8 cellular contexts compared by ENCODE assay signal in the genomic region with DNA sequence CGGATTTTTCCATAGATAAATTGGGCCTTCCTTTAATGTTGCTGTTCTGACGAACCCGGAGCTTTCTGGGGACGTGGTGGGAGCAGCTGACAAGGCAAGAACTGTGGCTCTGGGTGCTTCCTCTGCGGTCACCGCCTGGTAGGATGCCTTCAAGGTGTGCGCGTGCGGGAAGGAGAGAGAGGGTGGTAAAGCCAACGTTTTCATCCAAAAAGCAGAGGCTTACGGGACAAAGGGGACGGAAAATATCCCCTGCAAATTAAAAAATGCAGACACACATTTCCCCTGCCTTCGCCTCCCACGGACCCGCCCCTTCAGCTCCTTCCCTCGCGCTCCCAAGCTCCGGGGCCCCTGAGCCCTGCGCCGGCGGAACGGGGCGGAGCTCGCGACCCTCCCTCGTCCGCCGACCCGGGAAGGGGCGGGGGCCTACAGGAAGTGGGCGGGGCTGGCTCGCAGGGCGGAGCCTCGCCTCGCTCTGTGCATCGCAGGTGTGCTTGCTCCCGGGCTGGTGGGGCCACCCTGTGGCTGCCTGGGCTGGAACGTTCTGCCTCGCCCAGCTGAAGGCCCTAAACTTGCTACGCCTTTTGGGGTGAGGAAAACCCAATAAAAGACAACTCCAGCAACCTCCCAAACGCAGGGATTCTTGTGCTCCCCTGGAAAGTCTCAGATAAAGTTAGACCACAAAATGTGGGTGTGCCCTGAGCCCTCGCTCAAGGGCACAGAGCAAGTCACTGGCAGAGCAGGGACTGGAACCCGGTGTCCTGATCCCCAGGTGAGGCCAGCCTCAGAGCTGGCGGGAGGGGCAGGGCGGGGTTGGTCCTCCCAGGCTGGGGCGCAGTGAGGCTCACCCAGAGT. TPM values are rescaled to one million over a fixed set of nuclear protein-coding genes. Genes with fewer than 3 reads are reported as not detected.
A peak's percentile ranks its signal among the peaks of the same experiment; 100 is the strongest.
DNase-seq lines count a peak whose midpoint lies in the region; ATAC-seq, FAIRE-seq and TF ChIP-seq lines count a peak whose summit lies in the region.

No MANE protein-coding gene starts in this region.

- intact Hi-C loops in pancreas (cut with DNase I) = loop anchor here in 2 of 3 donors (10.0 kb wide), 4 partner anchors 95 to 295 kb away; a partner anchor contains a TSS
- intact Hi-C loops in transverse colon (cut with DNase I; ENCODE audit: low total_unique reads) = loop anchor here (10.0 kb wide), 1 partner anchor 315 kb away; no protein-coding TSS in a partner anchor

- H3K27ac ChIP-seq in pancreas = peak overlapping the region; percentile 11 to 68 (median 42)
- H3K27ac ChIP-seq in transverse colon = peak overlapping the region; percentile 48 to 69 (median 64)

- peak; percentile 67 for DNase-seq in NCI-H82 treated with DMSO at 0.1 percent for 48 hours (lab: John Stamatoyannopoulos, UW; ENCODE audit: unreplicated experiment)
- DNase-seq in activated T-cell treated with anti-CD3 and anti-CD28 coated beads for 48 hours (ENCODE audit: low read depth) = peak; percentile 70
- DNase-seq in fibroblast of pulmonary artery (ENCODE audit: low read depth) = peak; percentile 14
- peak; percentile 82 to 95 (median 90) for DNase-seq in pancreas
- peak; percentile 87 for DNase-seq in transverse colon
- DNase-seq in amniotic stem cell (lab: John Stamatoyannopoulos, UW) = no peak

- WGBS in pancreas, 2 donors = 5% methylated on average over 46 of the region's 46 CpGs
- WGBS in transverse colon (ENCODE audit: low coverage in 1 of 2), 2 donors = 10% methylated on average over 42 of the region's 46 CpGs; no CpG with 5 or more reads in 1 of the 2 donors

- peaks cover 5 to 7% (median 6%) of the 10 kb centered on the region in 3 donors for H3K4me1 ChIP-seq in pancreas
- peaks cover 16 to 32% (median 19%) of the 10 kb centered on the region in 4 donors for H3K4me1 ChIP-seq in transverse colon

- H3K36me3 ChIP-seq in pancreas = no peaks in the 10 kb centered on the region
- H3K36me3 ChIP-seq in transverse colon = no peaks in the 10 kb centered on the region

- no peak for FAIRE-seq in pancreas (lab: Jason Lieb, UNC)

- TF ChIP-seq EP300 in transverse colon (IDR thresholded peaks at IDR 0.05; ENCODE audit: low read depth) = no peak

- TF ChIP-seq POLR2A in transverse colon (IDR thresholded peaks at IDR 0.05) = no peak

- H3K4me3 ChIP-seq in GM12875 (ENCODE audit: low read depth, low read length) (peak overlapping the region; percentile 8), fibroblast of pulmonary artery (replicated peaks; ENCODE audit: low read depth, low read length) (peak overlapping the region; percentile 34), pancreas (peak overlapping the region; percentile 18 to 44 (median 32)), transverse colon (peak overlapping the region in 3 of 4 donors; percentile 25 to 44 (median 30))

- in situ Hi-C loops in transverse colon (cut with MboI; ENCODE audit: low pct_ligation_motif_present in 1 of 4, low pct_unique_long_range_greater_than_20kb in 1 of 4, low sequenced_read_pairs in 3 of 4) = loop anchor here (5.0 to 25.0 kb wide), 5 partner anchors 282 to 457 kb away; no protein-coding TSS in a partner anchor

- TF ChIP-seq CTCF in GM12875 (IDR thresholded peaks at IDR 0.05; ENCODE audit: borderline replicate concordance, insufficient read depth, low read depth, low read length) (peak; percentile 71), fibroblast of pulmonary artery (IDR thresholded peaks at IDR 0.05; ENCODE audit: low read length, missing control alignments) (peak; percentile 11), pancreas (IDR thresholded peaks at IDR 0.05) (peak in 3 of 4 donors; percentile 12 to 40 (median 30)), transverse colon (IDR thresholded peaks at IDR 0.05) (peak in 4 of 5 experiments; percentile 22 to 61 (median 50))

- no peaks in the 10 kb centered on the region for H3K27me3 ChIP-seq in pancreas
- peaks cover 4% of the 10 kb centered on the region for H3K27me3 ChIP-seq in transverse colon

- no peaks in the 10 kb centered on the region for H3K9me3 ChIP-seq in pancreas
- no peaks in the 10 kb centered on the region for H3K9me3 ChIP-seq in transverse colon

- ATAC-seq in HG02870 (IDR thresholded peaks at IDR 0.05; ENCODE audit: unreplicated experiment) (peak; percentile 52), pancreas (peak; percentile 78 to 89 (median 86))

RNA-seq across cellular contexts. Expression of a gene that starts 25.4 kb away (rescaled TPM):
- total RNA-seq in pancreas = 10 to 100 TPM; 13.7 to 26.5 (median 18.5) TPM
- polyA plus RNA-seq in pancreas = 10 to 100 TPM; 11.1 to 19.2 TPM
- 10 to 100 TPM in 3 of 4 donors, 1 to 10 TPM in 1; 2.2 to 67.3 (median 39.8) TPM for total RNA-seq in transverse colon

Comparison
In these comparisons a context has a peak if more than half of its experiments do, and no peak if none do; other contexts are left out.
1. CTCF ChIP-seq: peak in every context shown above with its lines; median percentile 71 in GM12875; 50 in transverse colon; 30 in pancreas; 11 in fibroblast of pulmonary artery.